1 cellular context compared by ENCODE assay signal in genomic region chr19:3656747-3657394, GRCh38.
A peak's percentile ranks its signal among the peaks of the same experiment; 100 is the strongest.
TF ChIP-seq lines count a peak whose summit lies in the region.

No MANE protein-coding gene starts in this region.

TF ChIP-seq in WTC11, 78 proteins besides CTCF, POLR2A, EP300 and RAD21:
- no peak for TF ChIP-seq ZNF425 (CRISPR knock-in tag; conservative IDR thresholded peaks at IDR 0.05)
- 0 out of 2 replicates have a peak, but pooled peaks have one; percentile 27 for TF ChIP-seq GTF2I (CRISPR knock-in tag; conservative IDR thresholded peaks at IDR 0.05)
